9 cellular contexts compared by ENCODE assay signal in genomic region chr18:56645415-56646016, GRCh38. TPM values are rescaled to one million over a fixed set of nuclear protein-coding genes. Genes with fewer than 3 reads are reported as not detected.
DNase-seq lines count a peak whose midpoint lies in the region; ATAC-seq, FAIRE-seq and TF ChIP-seq lines count a peak whose summit lies in the region.
"Had no signal": no experiment of that assay in that cellular context is flagged by ENCODE, and none has a peak within 500 bp of the region (broad histone marks: within the 10 kb centered on the region; RNA-seq: fewer than 3 reads in every experiment).

No MANE protein-coding gene starts in this region.

- no peak overlapping the region for H3K27ac ChIP-seq in A549
- H3K27ac ChIP-seq: SJCRH30 had no signal

- H3K4me2 ChIP-seq in A549: no peak overlapping the region

- TF ChIP-seq POLR2A in A549 (IDR thresholded peaks at IDR 0.05; ENCODE audit: low read length): no peak

- no peak for ATAC-seq in A549
- no peak for ATAC-seq in HG03521 (IDR thresholded peaks at IDR 0.05; ENCODE audit: unreplicated experiment)
- no peak for ATAC-seq in HG02973 (IDR thresholded peaks at IDR 0.05; ENCODE audit: unreplicated experiment)

- CTCF ChIA-PET in A549 (lab: Yijun Ruan, JAX) (interaction anchor here (0.7 to 1.0 kb wide), 3 partner anchors 13 to 796 kb away, joined by 3 read pairs; no protein-coding TSS in a partner anchor), GM10248 (lab: Yijun Ruan, JAX) (interaction anchor here (1.3 kb wide), 1 partner anchor 29 kb away, joined by 4 read pairs; no protein-coding TSS in a partner anchor)

- FAIRE-seq in A549 (lab: Jason Lieb, UNC) (no peak), frontal cortex (lab: Jason Lieb, UNC) (peak; percentile 15)

- peaks cover 2% of the 10 kb centered on the region; the same call in 1 of the 3 replicates for H3K4me1 ChIP-seq in A549
- H3K4me1 ChIP-seq: SJCRH30 had no signal

- 0 out of 5 replicates have a peak, but pooled peaks of 1 of the 2 experiments have one; percentile 4 for TF ChIP-seq RAD21 in A549 (conservative IDR thresholded peaks at IDR 0.05 in 1 of 2, IDR thresholded peaks at IDR 0.05 in 1 of 2)

- peak; percentile 58 for TF ChIP-seq CTCF in A549 (IDR thresholded peaks at IDR 0.05)
- peak; percentile 57 for TF ChIP-seq CTCF in GM10248 (IDR thresholded peaks at IDR 0.05; ENCODE audit: control extremely low read depth, extremely low read depth, low read depth, missing control alignments)

- WGBS in A549 (ENCODE audit: missing lambda C conversion rate): 18% methylated on average over 5 of the region's 5 CpGs

- H3K9me3 ChIP-seq in A549: no peaks in the 10 kb centered on the region
- H3K9me3 ChIP-seq: SJCRH30 had no signal

- DNase-seq in A549 (ENCODE audit: low read depth in 1 of 2, low spot score in 1 of 2): peak in 1 of 2 experiments; percentile 9
- no peak for DNase-seq in GM10248 (ENCODE audit: extremely low spot score)
- DNase-seq in OCI-M1 (lab: John Stamatoyannopoulos, UW): peak; percentile 79
- DNase-seq in frontal cortex (ENCODE audit: low spot score in 2 of 2): no peak
- no peak for DNase-seq in activated CD4-positive, alpha-beta T cell treated with anti-CD3 and anti-CD28 coated beads, Interleukin-2, amount 50 U/mL, for 48 hours
- no peak for DNase-seq in GOT3 (lab: John Stamatoyannopoulos, UW)

- POLR2A ChIA-PET in A549 (lab: Yijun Ruan, JAX): no interaction called here
- POLR2A ChIA-PET in GM10248 (lab: Yijun Ruan, JAX): no interaction called here

- H3K4me3 ChIP-seq in A549: no peak overlapping the region
- H3K4me3 ChIP-seq: SJCRH30 had no signal

- TF ChIP-seq EP300 in A549 (IDR thresholded peaks at IDR 0.05): no peak

TF ChIP-seq in A549, 52 proteins besides CTCF, POLR2A, EP300 and RAD21:
- no peak for TF ChIP-seq NPAS2 (CRISPR knock-in tag; IDR thresholded peaks at IDR 0.05; ENCODE audit: borderline replicate concordance)
- TF ChIP-seq HDAC2 (IDR thresholded peaks at IDR 0.05): no peak
- no peak for TF ChIP-seq CBX8 (IDR thresholded peaks at IDR 0.05)
- no peak for TF ChIP-seq E2F6 (IDR thresholded peaks at IDR 0.05; ENCODE audit: borderline replicate concordance, low read depth)
- no peak for TF ChIP-seq FOXS1 (CRISPR knock-in tag; IDR thresholded peaks at IDR 0.05)
- no peak for TF ChIP-seq CEBPB (IDR thresholded peaks at IDR 0.05)
- no peak for TF ChIP-seq SMC3 (IDR thresholded peaks at IDR 0.05)
- TF ChIP-seq CHD4 (IDR thresholded peaks at IDR 0.05; ENCODE audit: borderline replicate concordance): no peak
TF ChIP-seq in A549: peak in this region for 0.

RNA-seq across cellular contexts. Expression of gene WDR7, which starts 5.6 kb away (rescaled TPM):
- polyA plus RNA-seq in A549 (2011; rRNA removed): 7.0 and 11.2 TPM in 2 replicates
- polyA plus RNA-seq in A549 (2012; cell fraction: cytosol; rRNA removed): 3.8 TPM in 2 replicates
- 3.1 and 5.0 TPM in 2 replicates for polyA plus RNA-seq in A549 (2012; cell fraction: nucleus; rRNA removed)
- 4.2 to 5.5 TPM (median 4.4 TPM) in 3 replicates for polyA plus RNA-seq in A549 (2017; fragmentation: RNase III; extraction: RNeasy Plus Mini Kit Qiagen cat#74134 plus additional on column Dnase treatment)
- 30.6 and 32.8 TPM in 2 replicates for polyA minus RNA-seq in A549 (2011; rRNA and poly(A)+ RNA removed)
- total RNA-seq in frontal cortex: 113 TPM

RNA-seq across cellular contexts. Expression of gene TXNL1, which starts 7.1 kb away (rescaled TPM):
- 65.6 and 104 TPM in 2 replicates for polyA plus RNA-seq in A549 (2011; rRNA removed)
- 33.0 and 33.3 TPM in 2 replicates for polyA plus RNA-seq in A549 (2012; cell fraction: cytosol; rRNA removed)
- 14.2 and 15.3 TPM in 2 replicates for polyA plus RNA-seq in A549 (2012; cell fraction: nucleus; rRNA removed)
- polyA plus RNA-seq in A549 (2017; fragmentation: RNase III; extraction: RNeasy Plus Mini Kit Qiagen cat#74134 plus additional on column Dnase treatment): 58.7 to 63.9 TPM (median 59.5 TPM) in 3 replicates
- 12.8 and 15.9 TPM in 2 replicates for polyA minus RNA-seq in A549 (2011; rRNA and poly(A)+ RNA removed)
- 53.4 TPM for total RNA-seq in frontal cortex
